In the genomic region with DNA sequence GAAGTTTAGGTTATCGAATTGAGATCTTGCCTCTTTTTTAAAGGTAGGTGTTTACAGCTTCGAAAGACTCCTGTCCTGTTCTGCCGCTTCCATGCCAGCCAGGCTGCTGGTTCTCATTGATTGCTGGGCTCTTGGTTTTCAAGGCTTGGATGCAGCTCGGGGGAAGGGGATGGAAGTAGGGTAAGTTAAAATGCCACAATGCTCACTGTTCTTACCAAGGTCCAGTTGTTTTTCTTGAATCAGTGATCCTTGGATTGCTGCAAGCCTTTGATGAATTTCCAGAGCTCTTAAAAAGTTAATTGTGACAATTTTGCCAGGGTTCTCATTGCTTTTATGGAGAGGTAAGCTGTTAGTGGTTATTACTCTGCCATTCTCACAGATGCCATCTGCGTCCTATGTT, we compare ENCODE assay signal across 7 cellular contexts.
"Had no signal": no experiment of that assay in that cellular context is flagged by ENCODE, and none has a peak within 500 bp of the region (broad histone marks: within the 10 kb centered on the region; RNA-seq: fewer than 3 reads in every experiment).

No MANE protein-coding gene starts in this region.

- H2AFZ ChIP-seq: GM23248 had no signal

- H3K27ac ChIP-seq: GM23248 had no signal

- H3K9ac ChIP-seq: GM23248 had no signal

- H3K4me1 ChIP-seq: HAP-1 had no signal

- ATAC-seq: HCT116, K562 had no signal

- H3K9me3 ChIP-seq: HAP-1 had no signal

- H3K36me3 ChIP-seq: HAP-1 had no signal

- DNase-seq: GM23248, GOT3, H7, IMR-90 had no signal

- H3K4me3 ChIP-seq: GM23248, HAP-1, K562 had no signal
